ENCODE assay signal across 7 cellular contexts in genomic region chr6:108689279-108690161, GRCh38.
A peak's percentile ranks its signal among the peaks of the same experiment; 100 is the strongest.
DNase-seq lines count a peak whose midpoint lies in the region; ATAC-seq and TF ChIP-seq lines count a peak whose summit lies in the region.

No MANE protein-coding gene starts in this region.

- H3K36me3 ChIP-seq in Karpas-422 (ENCODE audit: insufficient read depth, low read length) (no peaks in the 10 kb centered on the region), urinary bladder (ENCODE audit: insufficient read depth) (no peaks in the 10 kb centered on the region)

- H3K4me3 Mint-ChIP-seq in MCF 10A (ENCODE audit: unreplicated experiment): peak overlapping the region; percentile 32

- H3K27ac ChIP-seq in Karpas-422 (ENCODE audit: low read length): no peak overlapping the region
- H3K27ac ChIP-seq in urinary bladder (ENCODE audit: low read depth): peak overlapping the region; percentile 70

- no TSS peak for BruUV-seq in MCF 10A (replicated peaks; lab: Mats Ljungman, UMichigan)

- ATAC-seq in left lobe of liver (peak; percentile 93), HG02763 (IDR thresholded peaks at IDR 0.05; ENCODE audit: unreplicated experiment) (no peak)

- H3K4me3 ChIP-seq in Karpas-422 (ENCODE audit: low read length) (no peak overlapping the region), urinary bladder (ENCODE audit: low read depth, low read length) (no peak overlapping the region)

- no peak overlapping the region for H3K9ac ChIP-seq in Karpas-422 (ENCODE audit: low read length)

- H3K36me3 Mint-ChIP-seq in MCF 10A (ENCODE audit: insufficient read depth, unreplicated experiment): peaks cover 93% of the 10 kb centered on the region

- H2AFZ ChIP-seq in Karpas-422 (ENCODE audit: low read length): no peak overlapping the region

- no peaks in the 10 kb centered on the region for H3K9me3 ChIP-seq in Karpas-422 (ENCODE audit: low read length)

- no peak for TF ChIP-seq CTCF in MCF 10A (IDR thresholded peaks at IDR 0.05; ENCODE audit: unreplicated experiment)

- no peaks in the 10 kb centered on the region for H3K27me3 Mint-ChIP-seq in MCF 10A (ENCODE audit: insufficient read depth, unreplicated experiment)

- H3K4me2 ChIP-seq in Karpas-422 (ENCODE audit: low read depth, low read length, poor library complexity, severe bottlenecking): no peak overlapping the region

- no peaks in the 10 kb centered on the region for H3K79me2 ChIP-seq in Karpas-422 (ENCODE audit: low read length)

- peak; percentile 22 for DNase-seq in Karpas-422
- peak; percentile 100 for DNase-seq in MCF 10A (ENCODE audit: unreplicated experiment)
- DNase-seq in left lobe of liver (ENCODE audit: low spot score): peak; percentile 93
- no peak for DNase-seq in KG1 (lab: John Stamatoyannopoulos, UW)
- DNase-seq in NCI-H774 (lab: John Stamatoyannopoulos, UW): no peak

- CTCF ChIA-PET in MCF 10A (lab: Yijun Ruan, JAX): interaction anchor here (0.8 to 1.3 kb wide), 5 partner anchors 15 to 56 kb away, joined by 3 to 6 read pairs (median 4); no protein-coding TSS in a partner anchor

- POLR2A ChIA-PET in MCF 10A (lab: Yijun Ruan, JAX): interaction anchor here (0.6 to 3.1 kb wide), 23 partner anchors 11 to 405 kb away, joined by 3 to 19 read pairs (median 4); partner anchors contain the start of genes FOXO3 and SESN1

- H3K4me1 ChIP-seq in Karpas-422 (ENCODE audit: low read length) (no peaks in the 10 kb centered on the region), urinary bladder (ENCODE audit: insufficient read depth) (peaks cover 2% of the 10 kb centered on the region)

- no peaks in the 10 kb centered on the region for H3K9me3 Mint-ChIP-seq in MCF 10A (ENCODE audit: unreplicated experiment)

- 67% methylated on average over 15 of the region's 15 CpGs for WGBS in urinary bladder

- peak overlapping the region; percentile 73 for H3K27ac Mint-ChIP-seq in MCF 10A (ENCODE audit: low read depth, unreplicated experiment)

- no peaks in the 10 kb centered on the region for H3K9me2 ChIP-seq in Karpas-422 (replicated peaks; ENCODE audit: insufficient read depth, low read length)

- H3K4me1 Mint-ChIP-seq in MCF 10A (ENCODE audit: insufficient read depth, unreplicated experiment): peaks cover 51% of the 10 kb centered on the region

- no peaks in the 10 kb centered on the region for H3K27me3 ChIP-seq in Karpas-422 (ENCODE audit: low read length)

- no peaks in the 10 kb centered on the region for H4K20me1 ChIP-seq in Karpas-422 (ENCODE audit: insufficient read depth, low read depth, low read length)

- intact Hi-C loops in MCF 10A (cut with micrococcal nuclease): loop anchor here (1.0 to 2.0 kb wide), 4 partner anchors 93 to 207 kb away; no protein-coding TSS in a partner anchor

Comparison
In these comparisons a context has a peak if more than half of its experiments do, and no peak if none do; other contexts are left out.
1. DNase-seq: peak in Karpas-422 (single experiment), MCF 10A (single experiment) and left lobe of liver (single experiment); none in KG1 (single experiment) and NCI-H774 (single experiment).